Comparison of ENCODE assay signal across 1 cellular context in genomic region chr22:30327864-30328345, GRCh38.
TF ChIP-seq lines count a peak whose summit lies in the region.

No MANE protein-coding gene starts in this region.

TF ChIP-seq in HCT116, 20 proteins besides CTCF, POLR2A, EP300 and RAD21 (continued from another document):
- TF ChIP-seq SIN3A (IDR thresholded peaks at IDR 0.05; ENCODE audit: low read depth) (no peak), ZBTB33 (IDR thresholded peaks at IDR 0.05; ENCODE audit: extremely low read depth, insufficient replicate concordance, low read length) (no peak), MAX (IDR thresholded peaks at IDR 0.05) (no peak)
